Comparison of ENCODE assay signal across 23 cellular contexts in the genomic region with DNA sequence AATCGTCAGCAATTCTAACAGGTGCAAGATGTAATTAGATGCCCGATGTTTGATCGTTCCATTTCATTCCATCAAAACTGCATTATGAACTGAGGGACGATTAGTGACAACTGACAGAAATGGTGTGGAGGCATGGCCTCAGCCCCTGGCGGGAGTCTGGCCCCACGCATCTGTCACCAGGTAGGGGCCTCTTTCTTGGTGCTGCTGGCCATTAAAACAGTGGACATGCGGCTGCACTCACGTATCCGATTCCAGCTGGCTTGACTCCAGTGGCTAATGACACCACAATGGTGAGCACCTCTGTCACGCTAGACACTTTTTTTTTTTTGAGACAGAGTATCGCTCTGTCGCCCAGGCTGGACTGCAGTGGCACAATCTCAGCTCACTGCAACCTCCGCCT.
"Had no signal": no experiment of that assay in that cellular context is flagged by ENCODE, and none has a peak within 500 bp of the region (broad histone marks: within the 10 kb centered on the region; RNA-seq: fewer than 3 reads in every experiment).

No MANE protein-coding gene starts in this region.

- H3K27me3 ChIP-seq: brain microvascular endothelial cell, dorsolateral prefrontal cortex had no signal

- H3K4me3 ChIP-seq: coronary artery, dorsolateral prefrontal cortex had no signal

- H3K27ac ChIP-seq: brain microvascular endothelial cell, coronary artery, dorsolateral prefrontal cortex had no signal

- DNase-seq: activated CD4-positive, alpha-beta memory T cell treated with anti-CD3 and anti-CD28 coated beads for 36 hours; activated CD4-positive, alpha-beta T cell treated with anti-CD3 and anti-CD28 coated beads for 36 hours; activated CD4-positive, alpha-beta T cell treated with anti-CD3 and anti-CD28 coated beads, Interleukin-2, amount 10 ng/mL, durations not matched to agents 24 days and 14 days; activated CD4-positive, CD25-positive, alpha-beta regulatory T cell; activated CD4-positive, CD25-positive, alpha-beta regulatory T cell treated with anti-CD3 and anti-CD28 coated beads, Interleukin-2, amount 50 U/mL, for 72 hours; activated CD8-positive, alpha-beta T cell treated with anti-CD3 and anti-CD28 coated beads, Interleukin-2, amount 10 ng/mL, durations not matched to agents 7 days and 5 days; activated effector memory CD4-positive, alpha-beta T cell treated with Interleukin-2 at 50 U/mL for 16 hours; activated gamma-delta T cell treated with Interleukin-2 at 50 U/mL for 16 hours; activated naive CD4-positive, alpha-beta T cell treated with anti-CD3 and anti-CD28 coated beads, Interleukin-2, amount 50 U/mL, for 16 hours; activated naive CD4-positive, alpha-beta T cell treated with Interleukin-2 at 50 U/mL for 16 hours; activated T-cell treated with anti-CD3 and anti-CD28 coated beads, Interleukin-2, amount 50 U/mL, for 4 hours; amniotic stem cell; anterior cingulate cortex; brain microvascular endothelial cell; dorsolateral prefrontal cortex; effector memory CD4-positive, alpha-beta T cell; endodermal cell; foreskin fibroblast; head of caudate nucleus; T-helper 2 cell had no signal

- H3K36me3 ChIP-seq: brain microvascular endothelial cell had no signal

- ATAC-seq: activated CD4-positive, alpha-beta T cell treated with anti-CD3 and anti-CD28 coated beads for 36 hours; activated CD8-positive, alpha-beta T cell treated with anti-CD3 and anti-CD28 coated beads, Interleukin-2, amount 10 ng/mL, durations not matched to agents 7 days and 5 days; activated T-cell treated with anti-CD3 and anti-CD28 coated beads, Interleukin-2, amount 50 U/mL, for 4 hours; activated T-helper 17 cell treated with anti-CD3 and anti-CD28 coated beads, Interleukin-2, amount 50 U/mL, for 72 hours; esophagus mucosa had no signal
